8 cellular contexts compared by ENCODE assay signal in the genomic region with DNA sequence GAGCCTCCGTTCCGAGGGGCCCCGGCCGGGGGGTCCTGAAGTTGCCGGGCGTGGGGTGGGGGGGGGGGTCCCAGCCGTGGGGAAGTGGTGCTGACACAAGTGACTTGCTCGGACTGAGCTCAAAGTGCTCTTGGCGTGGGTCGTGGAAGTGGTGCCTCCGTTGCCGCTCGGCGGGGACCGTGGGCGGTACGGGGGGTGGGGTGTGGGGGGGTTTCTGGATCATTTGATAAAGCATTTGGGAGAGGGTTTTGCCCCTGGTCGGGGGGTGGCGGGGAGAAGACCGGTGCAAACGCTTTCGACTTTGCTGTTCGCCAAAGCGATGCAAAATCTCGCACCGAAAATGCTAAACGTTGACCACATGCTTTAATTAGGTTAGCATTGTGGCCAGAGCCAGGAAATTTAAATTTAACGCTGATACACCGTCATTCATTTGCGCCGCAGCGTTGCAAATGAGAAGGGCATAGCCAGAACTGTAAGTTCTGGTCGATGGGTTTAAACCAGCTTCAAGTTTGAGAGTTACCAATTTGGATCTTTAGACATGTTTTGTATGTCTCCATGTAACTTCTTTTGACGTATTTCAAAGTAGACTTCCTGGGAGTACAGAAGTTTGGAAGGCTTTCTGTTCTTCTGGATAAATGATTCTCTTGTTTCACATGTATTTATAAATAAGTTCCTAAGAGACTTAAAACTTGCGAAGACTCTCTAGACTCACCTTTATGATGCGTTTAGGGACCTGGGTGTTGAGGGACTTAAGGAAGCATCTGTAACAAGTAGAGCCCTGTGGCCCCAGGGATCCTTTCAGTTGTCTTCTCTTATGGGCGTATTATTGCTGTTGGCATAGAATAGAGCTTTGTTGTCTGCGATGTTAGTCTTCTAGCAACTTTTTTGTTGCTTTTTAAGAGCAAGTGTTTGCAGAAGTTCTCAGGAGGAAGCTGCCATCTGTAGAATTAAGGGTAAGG. TPM values are rescaled to one million over a fixed set of nuclear protein-coding genes. Genes with fewer than 3 reads are reported as not detected.
DNase-seq lines count a peak whose midpoint lies in the region; ATAC-seq, FAIRE-seq and TF ChIP-seq lines count a peak whose summit lies in the region.

No MANE protein-coding gene starts in this region.

- peaks cover 16% of the 10 kb centered on the region for H3K4me1 ChIP-seq in psoas muscle

- peaks cover 2% of the 10 kb centered on the region for H3K36me3 Mint-ChIP-seq in activated T-cell treated with anti-CD3 and anti-CD28 coated beads, Interleukin-2, amount 50 U/mL, for 4 hours (ENCODE audit: insufficient read depth)

- no peak for TF ChIP-seq CTCF in psoas muscle (IDR thresholded peaks at IDR 0.05)

- peaks cover 65% of the 10 kb centered on the region for H3K4me1 Mint-ChIP-seq in activated T-cell treated with anti-CD3 and anti-CD28 coated beads, Interleukin-2, amount 50 U/mL, for 4 hours (ENCODE audit: low read depth)

- H3K27ac ChIP-seq in psoas muscle: peak overlapping the region; percentile 75

- H3K9me3 Mint-ChIP-seq in activated T-cell treated with anti-CD3 and anti-CD28 coated beads, Interleukin-2, amount 50 U/mL, for 4 hours: peaks cover 9% of the 10 kb centered on the region

- no peak for FAIRE-seq in frontal cortex (lab: Jason Lieb, UNC)

- H3K4me3 ChIP-seq in MG63 (peak overlapping the region; percentile 58), psoas muscle (peak overlapping the region; percentile 71)

- peak; percentile 5 for DNase-seq in activated CD4-positive, CD25-positive, alpha-beta regulatory T cell treated with anti-CD3 and anti-CD28 coated beads, Interleukin-2, amount 50 U/mL, for 16 hours (ENCODE audit: low read depth, low spot score)
- DNase-seq in MG63 (peak; percentile 11), frontal cortex (ENCODE audit: low spot score in 2 of 2) (peak; percentile 26 to 31), psoas muscle (peak in 1 of 2 donors; percentile 61), MV-4-11 (lab: John Stamatoyannopoulos, UW) (no peak)
- peak; percentile 13 for DNase-seq in activated T-cell treated with anti-CD3 and anti-CD28 coated beads, Interleukin-2, amount 50 U/mL, for 4 hours

- H3K4me3 Mint-ChIP-seq in activated T-cell treated with anti-CD3 and anti-CD28 coated beads, Interleukin-2, amount 50 U/mL, for 4 hours: peak overlapping the region; percentile 85

- intact Hi-C loops in psoas muscle (cut with DNase I): loop anchor here (1.0 to 10.0 kb wide), 4 partner anchors 129 to 422 kb away; no protein-coding TSS in a partner anchor

- H3K9me3 ChIP-seq in MG63 (peaks cover 6% of the 10 kb centered on the region; the same call in 1 of the 2 replicates), psoas muscle (no peaks in the 10 kb centered on the region)

- H3K36me3 ChIP-seq in MG63 (no peaks in the 10 kb centered on the region), psoas muscle (ENCODE audit: insufficient read depth in 1 of 2, low read depth in 1 of 2) (no peaks in the 10 kb centered on the region)

- no peak for ATAC-seq in activated CD4-positive, CD25-positive, alpha-beta regulatory T cell treated with anti-CD3 and anti-CD28 coated beads, Interleukin-2, amount 50 U/mL, for 24 hours
- ATAC-seq in activated T-cell treated with anti-CD3 and anti-CD28 coated beads, Interleukin-2, amount 50 U/mL, for 4 hours: no peak
- peak in 1 of 4 donors; percentile 18 for ATAC-seq in psoas muscle
- ATAC-seq in GM19467 (IDR thresholded peaks at IDR 0.05; ENCODE audit: unreplicated experiment): no peak

- H3K27me3 ChIP-seq in MG63 (no peaks in the 10 kb centered on the region), psoas muscle (ENCODE audit: insufficient read depth in 3 of 3, low read length in 2 of 3) (no peaks in the 10 kb centered on the region)

- H3K27me3 Mint-ChIP-seq in activated T-cell treated with anti-CD3 and anti-CD28 coated beads, Interleukin-2, amount 50 U/mL, for 4 hours (ENCODE audit: low read depth): no peaks in the 10 kb centered on the region

- 4 to 5% (median 5%) methylated on average over 34 to 38 of the region's 38 CpGs for WGBS in psoas muscle, 3 donors

RNA-seq across cellular contexts. Expression of a gene that starts 1.0 kb away (rescaled TPM):
- total RNA-seq in MG63 (2014; rRNA removed; shearing (Covaris generic); ENCODE audit: low replicate concordance): 21.5 and 26.8 TPM in 2 replicates
- total RNA-seq in activated T-cell treated with anti-CD3 and anti-CD28 coated beads, Interleukin-2, amount 50 U/mL, for 4 hours: 10 to 100 TPM; 19.1 to 22.3 (median 21.4) TPM
- total RNA-seq in frontal cortex (24.1 TPM), psoas muscle (10 to 100 TPM; 19.9 to 30.0 (median 25.1) TPM)
- 10 to 100 TPM in 2 of 3 donors, 1 to 10 TPM in 1; 10.0 to 19.5 (median 10.6) TPM for polyA plus RNA-seq in psoas muscle
